13 cellular contexts compared by ENCODE assay signal in the genomic region with DNA sequence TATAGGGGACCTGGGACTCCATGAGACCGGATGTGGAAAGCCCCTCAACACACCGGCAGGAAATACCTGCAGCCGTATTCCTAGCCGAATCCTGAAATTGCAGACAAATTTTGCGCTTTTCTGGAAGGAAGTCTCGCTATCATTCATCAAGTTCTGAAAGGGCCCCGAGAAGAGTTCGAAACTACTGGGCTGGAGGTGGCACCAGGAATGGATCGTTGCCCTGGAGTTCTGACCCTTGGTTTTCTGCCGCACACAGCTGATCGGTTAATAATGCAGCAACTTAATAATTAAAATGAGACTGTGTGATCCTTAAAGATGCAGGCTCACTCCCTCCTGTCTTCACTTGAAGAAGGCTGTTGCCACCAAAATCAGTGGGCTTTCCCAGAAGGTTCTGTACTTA. TPM values are rescaled to one million over a fixed set of nuclear protein-coding genes. Genes with fewer than 3 reads are reported as not detected.
DNase-seq lines count a peak whose midpoint lies in the region; ATAC-seq and TF ChIP-seq lines count a peak whose summit lies in the region.
"Had no signal": no experiment of that assay in that cellular context is flagged by ENCODE, and none has a peak within 500 bp of the region (broad histone marks: within the 10 kb centered on the region; RNA-seq: fewer than 3 reads in every experiment).

No MANE protein-coding gene starts in this region.

- H3K4me3 ChIP-seq in right atrium auricular region (peak overlapping the region in 1 of 2 donors; percentile 29), fibroblast of lung (replicated peaks in 1 of 4; ENCODE audit: control extremely low read depth in 1 of 4, insufficient read depth in 1 of 4, low read depth in 3 of 4, low read length in 4 of 4) (peak overlapping the region in 1 of 4 experiments; percentile 39), prostate gland (no peak overlapping the region), vagina (peak overlapping the region; percentile 1 to 4)
- H3K4me3 ChIP-seq: MG63 had no signal

- H3K9ac ChIP-seq in fibroblast of lung (ENCODE audit: insufficient read depth, low read length): no peak overlapping the region

- no peaks in the 10 kb centered on the region for H3K9me3 ChIP-seq in right atrium auricular region
- H3K9me3 ChIP-seq in fibroblast of lung (ENCODE audit: control insufficient read depth, insufficient read depth, low read depth, low read length): no peaks in the 10 kb centered on the region
- H3K9me3 ChIP-seq in prostate gland: no peaks in the 10 kb centered on the region
- H3K9me3 ChIP-seq in vagina: no peaks in the 10 kb centered on the region
- H3K9me3 ChIP-seq: MG63 had no signal

- no peaks in the 10 kb centered on the region for H3K27me3 ChIP-seq in right atrium auricular region
- no peaks in the 10 kb centered on the region for H3K27me3 ChIP-seq in fibroblast of lung (ENCODE audit: control insufficient read depth, insufficient read depth, low read length)
- H3K27me3 ChIP-seq in prostate gland (replicated peaks; ENCODE audit: insufficient read depth): no peaks in the 10 kb centered on the region
- no peaks in the 10 kb centered on the region for H3K27me3 ChIP-seq in vagina
- H3K27me3 ChIP-seq: MG63 had no signal

- WGBS in prostate gland: 62% methylated on average over 11 of the region's 11 CpGs

- H3K4me2 ChIP-seq in fibroblast of lung (ENCODE audit: extremely low read depth, insufficient read depth, low read length): peak overlapping the region; percentile 56

- intact Hi-C loops in cardiac septum (cut with DNase I): loop anchor here (5.0 kb wide), 1 partner anchor 58 kb away; no protein-coding TSS in a partner anchor
- intact Hi-C loops in prostate gland (cut with DNase I): loop anchor here (10.0 kb wide), 1 partner anchor 61 kb away; no protein-coding TSS in a partner anchor
- intact Hi-C loops in vagina (cut with DNase I): loop anchor here (10.0 kb wide), 2 partner anchors 61 to 169 kb away; no protein-coding TSS in a partner anchor

- H3K36me3 ChIP-seq in right atrium auricular region (no peaks in the 10 kb centered on the region), fibroblast of lung (ENCODE audit: control insufficient read depth, insufficient read depth, low read length) (no peaks in the 10 kb centered on the region), prostate gland (no peaks in the 10 kb centered on the region), vagina (no peaks in the 10 kb centered on the region)
- H3K36me3 ChIP-seq: MG63 had no signal

- TF ChIP-seq CTCF in right atrium auricular region (IDR thresholded peaks at IDR 0.05): no peak
- no peak for TF ChIP-seq CTCF in fibroblast of lung (conservative IDR thresholded peaks at IDR 0.05 in 1 of 2, IDR thresholded peaks at IDR 0.05 in 1 of 2; ENCODE audit: low read depth in 1 of 2, low read length in 2 of 2)
- no peak for TF ChIP-seq CTCF in prostate gland (IDR thresholded peaks at IDR 0.05)
- no peak for TF ChIP-seq CTCF in vagina (IDR thresholded peaks at IDR 0.05)

- no peak for DNase-seq in right atrium auricular region (ENCODE audit: low spot score)
- no peak for DNase-seq in cardiac septum (ENCODE audit: low spot score)
- no peak for DNase-seq in fibroblast of lung (ENCODE audit: low read depth in 2 of 2)
- no peak for DNase-seq in prostate gland (ENCODE audit: low spot score)
- DNase-seq in vagina (ENCODE audit: extremely low spot score in 2 of 2): no peak
- DNase-seq in NCI-H1436 treated with DMSO at 0.1 percent for 48 hours (lab: John Stamatoyannopoulos, UW): no peak
- DNase-seq: central memory CD4-positive, alpha-beta T cell; NCI-H2107; substantia nigra had no signal

- no peaks in the 10 kb centered on the region for H4K20me1 ChIP-seq in fibroblast of lung (ENCODE audit: control insufficient read depth, extremely low read depth, insufficient read depth, low read length)

- H3K4me1 ChIP-seq in right atrium auricular region: peaks cover 0 to 53% of the 10 kb centered on the region in 2 donors
- peaks cover 28% of the 10 kb centered on the region for H3K4me1 ChIP-seq in fibroblast of lung (ENCODE audit: control insufficient read depth, extremely low read depth, insufficient read depth, low read length)
- H3K4me1 ChIP-seq in prostate gland (replicated peaks): peaks cover 12% of the 10 kb centered on the region
- H3K4me1 ChIP-seq in vagina: peaks cover 56% of the 10 kb centered on the region

- no peaks in the 10 kb centered on the region for H3K79me2 ChIP-seq in fibroblast of lung (ENCODE audit: control insufficient read depth, insufficient read depth, low read length)

- no peak for ATAC-seq in GM18505 (IDR thresholded peaks at IDR 0.05; ENCODE audit: unreplicated experiment)
- ATAC-seq in HG02763 (IDR thresholded peaks at IDR 0.05; ENCODE audit: unreplicated experiment): no peak
- ATAC-seq: HCT116 had no signal

- peak overlapping the region; percentile 57 to 81 for H3K27ac ChIP-seq in right atrium auricular region
- H3K27ac ChIP-seq in fibroblast of lung (ENCODE audit: insufficient read depth, low read length): peak overlapping the region; percentile 37
- H3K27ac ChIP-seq in prostate gland: peak overlapping the region; percentile 8 to 41
- H3K27ac ChIP-seq in vagina: peak overlapping the region; percentile 54

- no peak overlapping the region for H2AFZ ChIP-seq in fibroblast of lung (ENCODE audit: low read length)

- TF ChIP-seq POLR2A in prostate gland (IDR thresholded peaks at IDR 0.05) (no peak), vagina (IDR thresholded peaks at IDR 0.05) (no peak), GM18505 (IDR thresholded peaks at IDR 0.05; ENCODE audit: borderline replicate concordance, extremely low read depth, insufficient read depth, insufficient read length) (no peak)

RNA-seq across cellular contexts. Expression of gene MRTFB, which starts 55.7 kb away (rescaled TPM):
- 10 to 100 TPM; 38.6 to 46.5 TPM for total RNA-seq in right atrium auricular region
- total RNA-seq in cardiac septum: 25.7 TPM
- total RNA-seq in fibroblast of lung: 6.9 and 8.8 TPM in 2 replicates
- 8.9 and 9.8 TPM in 2 replicates for polyA plus RNA-seq in fibroblast of lung
- polyA plus RNA-seq in fibroblast of lung (2012): 6.5 and 10.6 TPM in 2 replicates
- 68.1 and 84.1 TPM in 2 replicates for polyA minus RNA-seq in fibroblast of lung (ENCODE audit: low replicate concordance)
- 100 to 1,000 TPM in 1 of 2 donors, 10 to 100 TPM in 1; 46.5 to 102 TPM for total RNA-seq in prostate gland
- 103 TPM for total RNA-seq in vagina

Comparison
In these comparisons a context has a peak if more than half of its experiments do, and no peak if none do; other contexts are left out.
1. H3K4me3 ChIP-seq: peak in vagina (2 of 2); none in prostate gland (0 of 2).
2. Peak in every context shown above with its lines, with median percentiles within 50 percentile points of each other: H3K27ac ChIP-seq.